8 cellular contexts compared by ENCODE assay signal in genomic region chr16:82384897-82385296, GRCh38.
"Had no signal": no experiment of that assay in that cellular context is flagged by ENCODE, and none has a peak within 500 bp of the region (broad histone marks: within the 10 kb centered on the region; RNA-seq: fewer than 3 reads in every experiment).

No MANE protein-coding gene starts in this region.

- H3K36me3 Mint-ChIP-seq: IgD-negative memory B cell had no signal

- FAIRE-seq: HepG2, HTR-8/SVneo, K562 had no signal

- H3K4me1 Mint-ChIP-seq: IgD-negative memory B cell had no signal

- H3K4me3 ChIP-seq: K562 had no signal

- H3K27ac Mint-ChIP-seq: IgD-negative memory B cell had no signal

- H3K4me3 Mint-ChIP-seq: IgD-negative memory B cell had no signal

- H3K27ac ChIP-seq: HL-60 had no signal

- ATAC-seq: HepG2, K562 had no signal

- DNase-seq: IMR-90, KBM-7, KG1 had no signal
